15 cellular contexts compared by ENCODE assay signal in genomic region chr16:81440888-81441663, GRCh38.
"Had no signal": no experiment of that assay in that cellular context is flagged by ENCODE, and none has a peak within 500 bp of the region (broad histone marks: within the 10 kb centered on the region; RNA-seq: fewer than 3 reads in every experiment).

No MANE protein-coding gene starts in this region.

- H3K4me3 Mint-ChIP-seq: activated CD8-positive, alpha-beta memory T cell treated with anti-CD3 and anti-CD28 coated beads, Interleukin-2, amount 10 ng/mL, durations not matched to agents 7 days and 5 days; activated naive CD4-positive, alpha-beta T cell treated with anti-CD3 and anti-CD28 coated beads, Interleukin-2, amount 50 U/mL, for 24 hours; stimulated activated effector memory CD8-positive, alpha-beta T cell treated with anti-CD3 and anti-CD28 coated beads, Interleukin-12 subunit alpha, Interleukin-12 subunit beta, amount 100 ng/mL, for 72 hours; T-helper 17 cell had no signal

- H3K9me3 Mint-ChIP-seq: activated naive CD4-positive, alpha-beta T cell treated with anti-CD3 and anti-CD28 coated beads, Interleukin-2, amount 50 U/mL, for 24 hours; stimulated activated effector memory CD8-positive, alpha-beta T cell treated with anti-CD3 and anti-CD28 coated beads, Interleukin-12 subunit alpha, Interleukin-12 subunit beta, amount 100 ng/mL, for 72 hours had no signal

- H2AFZ ChIP-seq: hepatocyte had no signal

- H3K27me3 Mint-ChIP-seq: activated naive CD4-positive, alpha-beta T cell treated with anti-CD3 and anti-CD28 coated beads, Interleukin-2, amount 50 U/mL, for 24 hours had no signal

- ATAC-seq: activated CD8-positive, alpha-beta memory T cell treated with anti-CD3 and anti-CD28 coated beads, Interleukin-2, amount 10 ng/mL, durations not matched to agents 7 days and 5 days; stimulated activated effector memory CD8-positive, alpha-beta T cell treated with anti-CD3 and anti-CD28 coated beads, Interleukin-12 subunit alpha, Interleukin-12 subunit beta, amount 100 ng/mL, for 72 hours; T-helper 17 cell had no signal

- H3K4me2 ChIP-seq: hepatocyte had no signal

- H3K9me3 ChIP-seq: adrenal gland, esophagus muscularis mucosa, vagina had no signal

- H3K27ac Mint-ChIP-seq: activated CD8-positive, alpha-beta memory T cell treated with anti-CD3 and anti-CD28 coated beads, Interleukin-2, amount 10 ng/mL, durations not matched to agents 7 days and 5 days; activated naive CD4-positive, alpha-beta T cell treated with anti-CD3 and anti-CD28 coated beads, Interleukin-2, amount 50 U/mL, for 24 hours; stimulated activated effector memory CD8-positive, alpha-beta T cell treated with anti-CD3 and anti-CD28 coated beads, Interleukin-12 subunit alpha, Interleukin-12 subunit beta, amount 100 ng/mL, for 72 hours; T-helper 17 cell had no signal

- H3K27ac ChIP-seq: esophagus muscularis mucosa, hepatocyte, vagina, WERI-Rb-1 had no signal

- H3K4me1 ChIP-seq: vagina had no signal

- H3K4me3 ChIP-seq: adrenal gland, esophagus muscularis mucosa, hepatocyte, vagina had no signal

- FAIRE-seq: endometrium had no signal

- H3K27me3 ChIP-seq: adrenal gland, hepatocyte, vagina had no signal

- DNase-seq: activated CD4-positive, alpha-beta T cell treated with anti-CD3 and anti-CD28 coated beads, Interleukin-2, amount 50 U/mL, for 48 hours; activated CD8-positive, alpha-beta memory T cell treated with anti-CD3 and anti-CD28 coated beads, Interleukin-2, amount 10 ng/mL, durations not matched to agents 7 days and 5 days; activated T-cell treated with anti-CD3 and anti-CD28 coated beads, Interleukin-2, amount 50 U/mL, for 1 hour; adrenal gland; kidney glomerular epithelial cell; stimulated activated CD4-positive, alpha-beta T cell treated with anti-CD3 and anti-CD28 coated beads, Interleukin-12 subunit alpha, Interleukin-12 subunit beta, amount 100 ng/mL, for 4 hours; stimulated activated CD4-positive, alpha-beta T cell treated with anti-CD3 and anti-CD28 coated beads, Interleukin-2, amount 100 ng/mL, for 24 hours; T-helper 17 cell; WERI-Rb-1 had no signal

- H3K36me3 Mint-ChIP-seq: activated naive CD4-positive, alpha-beta T cell treated with anti-CD3 and anti-CD28 coated beads, Interleukin-2, amount 50 U/mL, for 24 hours had no signal

- H3K36me3 ChIP-seq: adrenal gland, esophagus muscularis mucosa, vagina, WERI-Rb-1 had no signal
